ENCODE assay signal across 26 cellular contexts in genomic region chr12:23473071-23473470, GRCh38.
A peak's percentile ranks its signal among the peaks of the same experiment; 100 is the strongest.
DNase-seq lines count a peak whose midpoint lies in the region; ATAC-seq and TF ChIP-seq lines count a peak whose summit lies in the region.
"Had no signal": no experiment of that assay in that cellular context is flagged by ENCODE, and none has a peak within 500 bp of the region (broad histone marks: within the 10 kb centered on the region; RNA-seq: fewer than 3 reads in every experiment).

No MANE protein-coding gene starts in this region.

- H2BK15ac ChIP-seq in H9 (ENCODE audit: low read depth, low read length), result no peak overlapping the region

- H3K9me3 Mint-ChIP-seq in H9 (peaks cover 7 to 13% of the 10 kb centered on the region in 2 experiments; a peak in 4 of 5 replicates), neural progenitor cell (peaks cover 10% of the 10 kb centered on the region)

- H3K9ac ChIP-seq in H9 (ENCODE audit: extremely low read depth, insufficient read length, low read length) (no peak overlapping the region), neural progenitor cell (no peak overlapping the region)

- no peaks in the 10 kb centered on the region for H3K9me3 ChIP-seq in H9 (ENCODE audit: control insufficient read depth, low read depth, low read length)
- H3K9me3 ChIP-seq in RWPE2 (ENCODE audit: severe bottlenecking), result no peaks in the 10 kb centered on the region
- peaks cover 0 to 7% of the 10 kb centered on the region in 2 donors for H3K9me3 ChIP-seq in esophagus (ENCODE audit: control insufficient read depth in 2 of 2, insufficient read depth in 1 of 2, low read depth in 1 of 2, low read length in 1 of 2)
- no peaks in the 10 kb centered on the region for H3K9me3 ChIP-seq in neural progenitor cell (ENCODE audit: low read depth)
- peaks cover 3% of the 10 kb centered on the region for H3K9me3 ChIP-seq in osteoblast (ENCODE audit: low read depth, low read length)
- H3K9me3 ChIP-seq in uterus, result no peaks in the 10 kb centered on the region
- H3K9me3 ChIP-seq in WERI-Rb-1 (ENCODE audit: severe bottlenecking), result peaks cover 3% of the 10 kb centered on the region
- H3K9me3 ChIP-seq: A549, MG63, SJSA1 had no signal

- no peak overlapping the region for H4K8ac ChIP-seq in H9 (replicated peaks; ENCODE audit: insufficient read length, low read depth, low read length)

- H3K4me3 ChIP-seq in RWPE2 (ENCODE audit: severe bottlenecking) (no peak overlapping the region), esophagus (ENCODE audit: low read depth in 1 of 2, low read length in 2 of 2) (no peak overlapping the region), neural progenitor cell (no peak overlapping the region), osteoblast (ENCODE audit: insufficient read depth, low read length) (no peak overlapping the region), uterus (no peak overlapping the region), WERI-Rb-1 (ENCODE audit: low read depth, low read length) (no peak overlapping the region)
- H3K4me3 ChIP-seq: A549, GM12878, MG63, PC-9, SJSA1 had no signal

- H3K79me2 ChIP-seq in H9 (ENCODE audit: insufficient read depth, low read length), result no peaks in the 10 kb centered on the region; the same call in 1 of the 2 replicates
- no peaks in the 10 kb centered on the region for H3K79me2 ChIP-seq in neural progenitor cell (ENCODE audit: low read depth)
- no peaks in the 10 kb centered on the region for H3K79me2 ChIP-seq in osteoblast (ENCODE audit: insufficient read depth, low read length)

- intact Hi-C loops in uterus (cut with DNase I; ENCODE audit: low total_unique reads), result no loop called here

- TF ChIP-seq POLR2A in uterus (IDR thresholded peaks at IDR 0.05), result no peak

- H3K56ac ChIP-seq in H9 (ENCODE audit: insufficient read length, low read depth, low read length), result no peak overlapping the region

- H3K23me2 ChIP-seq in H9 (ENCODE audit: insufficient read length, low read depth, low read length, poor library complexity, severe bottlenecking), result no peaks in the 10 kb centered on the region

- H3K27ac ChIP-seq in H9 (ENCODE audit: insufficient read length, low read depth, low read length) (no peak overlapping the region), RWPE2 (ENCODE audit: poor library complexity, severe bottlenecking) (peak overlapping the region; percentile 90), esophagus (ENCODE audit: low read depth in 2 of 2, low read length in 1 of 2) (peak overlapping the region; percentile 28 to 36), neural progenitor cell (no peak overlapping the region), osteoblast (ENCODE audit: low read depth, low read length) (no peak overlapping the region), uterus (no peak overlapping the region), WERI-Rb-1 (no peak overlapping the region)
- H3K27ac ChIP-seq: A549, PC-9, SJSA1 had no signal

- no peak overlapping the region for H3K18ac ChIP-seq in H9 (ENCODE audit: insufficient read length, low read depth, low read length)

- no peak overlapping the region for H2BK5ac ChIP-seq in H9 (ENCODE audit: insufficient read length, low read length)

- no peak overlapping the region for H3K14ac ChIP-seq in H9 (ENCODE audit: insufficient read depth, low read length)

- H3K4ac ChIP-seq in H9 (ENCODE audit: low read depth, low read length), result no peak overlapping the region

- H3K4me2 ChIP-seq in H9 (ENCODE audit: insufficient read depth, insufficient read length, low read length) (no peak overlapping the region), neural progenitor cell (no peak overlapping the region), osteoblast (ENCODE audit: insufficient read depth, low read length) (no peak overlapping the region)
- H3K4me2 ChIP-seq: A549, PC-9 had no signal

- no peaks in the 10 kb centered on the region for H3K79me1 ChIP-seq in H9 (ENCODE audit: insufficient read depth, low read depth, low read length, poor library complexity, severe bottlenecking)

- no peak overlapping the region for H2AK5ac ChIP-seq in H9 (ENCODE audit: insufficient read length, low read length)

- H3K36me3 ChIP-seq in RWPE2 (ENCODE audit: low read depth) (no peaks in the 10 kb centered on the region), esophagus (ENCODE audit: control insufficient read depth in 2 of 2, insufficient read depth in 2 of 2, low read length in 1 of 2) (no peaks in the 10 kb centered on the region), neural progenitor cell (no peaks in the 10 kb centered on the region), osteoblast (ENCODE audit: insufficient read depth, low read length) (no peaks in the 10 kb centered on the region), uterus (no peaks in the 10 kb centered on the region), WERI-Rb-1 (no peaks in the 10 kb centered on the region)
- H3K36me3 ChIP-seq: MG63, SJSA1 had no signal

- no peak overlapping the region for H4K91ac ChIP-seq in H9 (ENCODE audit: insufficient read length, low read depth, low read length)

- H3K36me3 Mint-ChIP-seq in H9 (ENCODE audit: insufficient read depth in 1 of 3, low read depth in 3 of 3), result peaks cover 0 to 4% (median 4%) of the 10 kb centered on the region in 3 experiments; a peak in 2 of 7 replicates
- no peaks in the 10 kb centered on the region for H3K36me3 Mint-ChIP-seq in neural progenitor cell
- H3K36me3 Mint-ChIP-seq: CD4-positive, alpha-beta memory T cell had no signal

- no peak overlapping the region for H2BK20ac ChIP-seq in H9 (ENCODE audit: low read depth, low read length, poor library complexity, severe bottlenecking)

- H3K4me1 Mint-ChIP-seq in H9, result peaks cover 0 to 3% of the 10 kb centered on the region in 2 experiments; a peak in 2 of 4 replicates
- no peaks in the 10 kb centered on the region for H3K4me1 Mint-ChIP-seq in neural progenitor cell
- H3K4me1 Mint-ChIP-seq: CD4-positive, alpha-beta memory T cell had no signal

- DNase-seq in H9 (no peak), RWPE2 (ENCODE audit: low spot score) (no peak), neural progenitor cell (ENCODE audit: low spot score) (no peak), osteoblast (ENCODE audit: insufficient read length, low spot score, missing footprints) (no peak), uterus (no peak), WERI-Rb-1 (no peak)
- DNase-seq: AML-193; C1 segment of cervical spinal cord; CD4-positive, alpha-beta memory T cell; COR-L47; GDM1; KBM-7; MG63; NCI-H187; NCI-H2171 treated with DMSO at 0.1 percent for 48 hours; NCI-H345; NCI-H524; NCI-H82; NK-92 treated with Interleukin-12 subunit alpha and Interleukin-12 subunit beta, amount 100 ng/mL, for 24 hours; PC-9; Right ventricle myocardium superior had no signal

- no peak overlapping the region for H2AFZ ChIP-seq in H9 (ENCODE audit: low read length)
- peak overlapping the region; percentile 68 for H2AFZ ChIP-seq in neural progenitor cell (replicated peaks)
- no peak overlapping the region for H2AFZ ChIP-seq in osteoblast (ENCODE audit: low read length)
- H2AFZ ChIP-seq: PC-9 had no signal

- no peak for TF ChIP-seq CTCF in H9 (conservative IDR thresholded peaks at IDR 0.05)
- no peak for TF ChIP-seq CTCF in RWPE2 (IDR thresholded peaks at IDR 0.05; ENCODE audit: poor library complexity, severe bottlenecking)
- no peak for TF ChIP-seq CTCF in neural progenitor cell (IDR thresholded peaks at IDR 0.05)
- TF ChIP-seq CTCF in osteoblast (IDR thresholded peaks at IDR 0.05; ENCODE audit: extremely low read depth, low read depth, low read length), result no peak
- TF ChIP-seq CTCF in uterus (IDR thresholded peaks at IDR 0.05), result no peak
- TF ChIP-seq CTCF in WERI-Rb-1 (IDR thresholded peaks at IDR 0.05; ENCODE audit: low read depth, low read length), result no peak

- no peak overlapping the region for H3K4me3 Mint-ChIP-seq in H9
- no peak overlapping the region for H3K4me3 Mint-ChIP-seq in neural progenitor cell
- H3K4me3 Mint-ChIP-seq: CD4-positive, alpha-beta memory T cell had no signal

- H2BK12ac ChIP-seq in H9 (ENCODE audit: insufficient read length, low read depth, low read length), result no peak overlapping the region

- no peak overlapping the region for H2BK120ac ChIP-seq in H9 (ENCODE audit: low read depth, low read length, poor library complexity, severe bottlenecking)

- H4K5ac ChIP-seq in H9 (ENCODE audit: insufficient read length, low read depth, low read length), result no peak overlapping the region

- peaks cover 2% of the 10 kb centered on the region; the same call in 1 of the 2 replicates for H3K27me3 Mint-ChIP-seq in H9 (ENCODE audit: low read depth)
- peaks cover 6% of the 10 kb centered on the region for H3K27me3 Mint-ChIP-seq in neural progenitor cell (ENCODE audit: insufficient read depth, low read depth)
- H3K27me3 Mint-ChIP-seq: CD4-positive, alpha-beta memory T cell had no signal

- peak overlapping the region in 2 of 3 experiments; percentile 62 to 82; a peak in 1 of 7 replicates for H3K27ac Mint-ChIP-seq in H9
- H3K27ac Mint-ChIP-seq in neural progenitor cell, result no peak overlapping the region
- H3K27ac Mint-ChIP-seq: CD4-positive, alpha-beta memory T cell had no signal

- no peak for ATAC-seq in RWPE2 (ENCODE audit: low read depth)
- ATAC-seq in GM18517 (IDR thresholded peaks at IDR 0.05; ENCODE audit: unreplicated experiment), result no peak
- ATAC-seq: A549, GM12878 had no signal

- WGBS in H9 (ENCODE audit: extremely low coverage, insufficient read length, low lambda C conversion rate), result no CpG with 5 or more reads among the region's 4 CpGs
- 77 to 80% methylated on average over 4 of the region's 4 CpGs for WGBS in esophagus, 2 donors

- H3K23ac ChIP-seq in H9 (ENCODE audit: insufficient read length, low read depth, low read length), result no peak overlapping the region

- no peaks in the 10 kb centered on the region for H3F3A ChIP-seq in neural progenitor cell (ENCODE audit: low read depth)

- no peaks in the 10 kb centered on the region for H4K20me1 ChIP-seq in H9 (ENCODE audit: control insufficient read depth, insufficient read depth, insufficient read length)
- H4K20me1 ChIP-seq in neural progenitor cell (ENCODE audit: low read depth), result no peaks in the 10 kb centered on the region
- no peaks in the 10 kb centered on the region for H4K20me1 ChIP-seq in osteoblast (ENCODE audit: insufficient read depth, low read length)

- no peaks in the 10 kb centered on the region for H3K27me3 ChIP-seq in H9 (ENCODE audit: insufficient read depth, low read length)
- no peaks in the 10 kb centered on the region for H3K27me3 ChIP-seq in RWPE2 (ENCODE audit: insufficient read depth, poor library complexity, severe bottlenecking)
- H3K27me3 ChIP-seq in esophagus (ENCODE audit: control insufficient read depth in 1 of 2, insufficient read depth in 2 of 2, low read length in 2 of 2), result no peaks in the 10 kb centered on the region
- no peaks in the 10 kb centered on the region for H3K27me3 ChIP-seq in neural progenitor cell
- H3K27me3 ChIP-seq in osteoblast (ENCODE audit: insufficient read depth, low read length), result no peaks in the 10 kb centered on the region
- no peaks in the 10 kb centered on the region for H3K27me3 ChIP-seq in uterus
- H3K27me3 ChIP-seq in WERI-Rb-1 (ENCODE audit: insufficient read depth, low read depth, severe bottlenecking), result no peaks in the 10 kb centered on the region
- H3K27me3 ChIP-seq: MG63, SJSA1 had no signal

- H3T11ph ChIP-seq in H9 (ENCODE audit: low read length), result no peak overlapping the region

- H3K4me1 ChIP-seq in H9 (ENCODE audit: insufficient read depth, low read length) (no peaks in the 10 kb centered on the region), RWPE2 (ENCODE audit: insufficient read depth, poor library complexity, severe bottlenecking) (peaks cover 6% of the 10 kb centered on the region), esophagus (ENCODE audit: control insufficient read depth in 2 of 2, insufficient read depth in 2 of 2, low read length in 1 of 2) (peaks cover 0 to 4% of the 10 kb centered on the region in 2 donors), neural progenitor cell (no peaks in the 10 kb centered on the region), osteoblast (ENCODE audit: insufficient read depth, low read length) (no peaks in the 10 kb centered on the region), uterus (no peaks in the 10 kb centered on the region)
- H3K4me1 ChIP-seq: A549, SJSA1 had no signal

Comparison
In these comparisons a context has a peak if more than half of its experiments do, and no peak if none do; other contexts are left out.
1. H3K27ac ChIP-seq: peak in RWPE2 (single experiment) and esophagus (2 of 2); none in H9 (single experiment), neural progenitor cell (single experiment), osteoblast (single experiment), uterus (0 of 2) and WERI-Rb-1 (single experiment).